8 cellular contexts compared by ENCODE assay signal in genomic region chr4:155403886-155404285, GRCh38. TPM values are rescaled to one million over a fixed set of nuclear protein-coding genes. Genes with fewer than 3 reads are reported as not detected.
A peak's percentile ranks its signal among the peaks of the same experiment; 100 is the strongest.
DNase-seq lines count a peak whose midpoint lies in the region; ATAC-seq and TF ChIP-seq lines count a peak whose summit lies in the region.

No MANE protein-coding gene starts in this region.

- H3K4me2 ChIP-seq in DND-41 (ENCODE audit: insufficient read depth, low read length), result no peak overlapping the region

- H3K9me3 ChIP-seq in DND-41 (ENCODE audit: insufficient read depth, low read length, severe bottlenecking) (no peaks in the 10 kb centered on the region), WERI-Rb-1 (ENCODE audit: severe bottlenecking) (no peaks in the 10 kb centered on the region)

- no peaks in the 10 kb centered on the region for H3K4me1 Mint-ChIP-seq in MCF 10A (ENCODE audit: insufficient read depth, unreplicated experiment)

- peak; percentile 59 for TF ChIP-seq CTCF in DND-41 (IDR thresholded peaks at IDR 0.05; ENCODE audit: borderline replicate concordance, extremely low read depth, low read length, poor library complexity, severe bottlenecking)
- TF ChIP-seq CTCF in MCF 10A (IDR thresholded peaks at IDR 0.05; ENCODE audit: unreplicated experiment), result peak; percentile 56
- TF ChIP-seq CTCF in WERI-Rb-1 (IDR thresholded peaks at IDR 0.05; ENCODE audit: low read depth, low read length), result no peak

- no peak for DNase-seq in DND-41
- peak; percentile 38 for DNase-seq in NCI-H146 (lab: John Stamatoyannopoulos, UW)
- DNase-seq in MCF 10A (ENCODE audit: unreplicated experiment), result peak; percentile 61
- peak; percentile 60 for DNase-seq in midbrain (lab: John Stamatoyannopoulos, UW)
- DNase-seq in WERI-Rb-1, result no peak
- no peak for DNase-seq in dermis blood vessel endothelial cell

- POLR2A ChIA-PET in MCF 10A (lab: Yijun Ruan, JAX), result interaction anchor here (1.0 to 1.8 kb wide), 2 partner anchors 383 to 550 kb away, joined by 4 to 9 read pairs; partner anchors contain the start of gene CTSO

- H3K36me3 Mint-ChIP-seq in MCF 10A (ENCODE audit: insufficient read depth, unreplicated experiment), result no peaks in the 10 kb centered on the region

- no peak overlapping the region for H2AFZ ChIP-seq in DND-41 (ENCODE audit: low read depth, low read length)

- H3K4me3 ChIP-seq in DND-41 (ENCODE audit: low read depth in 1 of 2, low read length in 2 of 2) (no peak overlapping the region), WERI-Rb-1 (ENCODE audit: low read depth, low read length) (no peak overlapping the region)

- no peaks in the 10 kb centered on the region for H4K20me1 ChIP-seq in DND-41 (ENCODE audit: insufficient read depth, low read length)

- H3K27ac Mint-ChIP-seq in MCF 10A (ENCODE audit: low read depth, unreplicated experiment), result no peak overlapping the region

- BruUV-seq in MCF 10A (replicated peaks; lab: Mats Ljungman, UMichigan), result no TSS peak

- intact Hi-C loops in MCF 10A (cut with micrococcal nuclease), result loop anchor here (1.0 to 2.0 kb wide), 3 partner anchors 39 to 548 kb away; no protein-coding TSS in a partner anchor

- H3K36me3 ChIP-seq in DND-41 (ENCODE audit: insufficient read depth, low read length) (no peaks in the 10 kb centered on the region), WERI-Rb-1 (no peaks in the 10 kb centered on the region)

- CTCF ChIA-PET in MCF 10A (lab: Yijun Ruan, JAX), result interaction anchor here (0.6 to 6.3 kb wide), 19 partner anchors 9 to 1856 kb away, joined by 3 to 35 read pairs (median 4); partner anchors contain the start of gene CTSO

- ATAC-seq in DND-41 (ENCODE audit: insufficient read depth, low read depth), result peak; percentile 66
- ATAC-seq in GM18505 (IDR thresholded peaks at IDR 0.05; ENCODE audit: unreplicated experiment), result no peak
- ATAC-seq in HG03432 (IDR thresholded peaks at IDR 0.05; ENCODE audit: unreplicated experiment), result no peak

- H3K4me1 ChIP-seq in DND-41 (ENCODE audit: insufficient read depth, low read length), result no peaks in the 10 kb centered on the region

- H3K9ac ChIP-seq in DND-41 (ENCODE audit: low read depth, low read length), result no peak overlapping the region

- H3K27ac ChIP-seq in DND-41 (ENCODE audit: low read length) (no peak overlapping the region), WERI-Rb-1 (no peak overlapping the region)

- H3K27me3 ChIP-seq in DND-41 (ENCODE audit: insufficient read depth, low read length, poor library complexity) (peaks cover 11% of the 10 kb centered on the region), WERI-Rb-1 (ENCODE audit: insufficient read depth, low read depth, severe bottlenecking) (no peaks in the 10 kb centered on the region)

- no peak for TF ChIP-seq POLR2A in GM18505 (IDR thresholded peaks at IDR 0.05; ENCODE audit: borderline replicate concordance, extremely low read depth, insufficient read depth, insufficient read length)

- H3K9me3 Mint-ChIP-seq in MCF 10A (ENCODE audit: unreplicated experiment), result no peaks in the 10 kb centered on the region

- no peak overlapping the region for H3K4me3 Mint-ChIP-seq in MCF 10A (ENCODE audit: unreplicated experiment)

- H3K79me2 ChIP-seq in DND-41 (ENCODE audit: insufficient read depth, low read length), result no peaks in the 10 kb centered on the region

- no peaks in the 10 kb centered on the region for H3K27me3 Mint-ChIP-seq in MCF 10A (ENCODE audit: insufficient read depth, unreplicated experiment)

RNA-seq across cellular contexts. Expression of gene MAP9, which starts 27.1 kb away (rescaled TPM):
- total RNA-seq in MCF 10A (2022) (13.2 and 14.2 TPM in 2 replicates), dermis blood vessel endothelial cell (0.17 and 0.19 TPM in 2 replicates)

Comparison
In these comparisons a context has a peak if more than half of its experiments do, and no peak if none do; other contexts are left out.
1. DNase-seq: peak in NCI-H146 (single experiment), MCF 10A (single experiment) and midbrain (single experiment); none in DND-41 (single experiment), WERI-Rb-1 (single experiment) and dermis blood vessel endothelial cell (single experiment).
2. RNA of gene MAP9, which starts 27.1 kb away (total RNA-seq): 13.2 to 14.2 TPM in MCF 10A; 0.17 to 0.19 TPM in dermis blood vessel endothelial cell; every median in the first group is over 10 times any median in the second.